In genomic region chr19:2327773-2328400, GRCh38 we compare ENCODE assay signal across 8 cellular contexts. TPM values are rescaled to one million over a fixed set of nuclear protein-coding genes. Genes with fewer than 3 reads are reported as not detected.
DNase-seq lines count a peak whose midpoint lies in the region; ATAC-seq and TF ChIP-seq lines count a peak whose summit lies in the region.

No MANE protein-coding gene starts in this region.

- in situ Hi-C loops in G401 (cut with HindIII; ENCODE audit: low sequenced_read_pairs) = loop anchor here (5.0 kb wide), 1 partner anchor 84 kb away; no protein-coding TSS in a partner anchor

- peak overlapping the region; percentile 96 for H3K4me3 ChIP-seq in iPS-11a (ENCODE audit: low read depth, low read length)
- peak overlapping the region; percentile 78 to 99 (median 87) for H3K4me3 ChIP-seq in skin epidermis

- DNase-seq in G401 (ENCODE audit: low spot score) (peak; percentile 56), SKM-1 (lab: John Stamatoyannopoulos, UW; ENCODE audit: unreplicated experiment) (peak; percentile 79), astrocyte of the hippocampus (ENCODE audit: low read depth, low spot score) (peak; percentile 89)

- TF ChIP-seq EP300 in Ishikawa (IDR thresholded peaks at IDR 0.05; ENCODE audit: borderline replicate concordance) = no peak

- no peak for TF ChIP-seq RAD21 in Ishikawa (IDR thresholded peaks at IDR 0.05; ENCODE audit: low read depth)

- H3K27ac ChIP-seq in skin epidermis = peak overlapping the region; percentile 4 to 96 (median 88)

- ATAC-seq in GM18909 (IDR thresholded peaks at IDR 0.05; ENCODE audit: poor library complexity, unreplicated experiment) (no peak), HG03108 (IDR thresholded peaks at IDR 0.05; ENCODE audit: unreplicated experiment) (no peak)

TF ChIP-seq in Ishikawa, 13 proteins besides CTCF, POLR2A, EP300 and RAD21:
- TF ChIP-seq YY1 (IDR thresholded peaks at IDR 0.05; ENCODE audit: low read depth) = peak; percentile 64
- TF ChIP-seq TCF12 (IDR thresholded peaks at IDR 0.05; ENCODE audit: low read depth) = no peak
- 0 out of 2 replicates have a peak, but pooled peaks have one; percentile 17 for TF ChIP-seq ZBTB7A (IDR thresholded peaks at IDR 0.05; ENCODE audit: low read depth)
- TF ChIP-seq TEAD4 (IDR thresholded peaks at IDR 0.05) = 0 out of 2 replicates have a peak, but pooled peaks have one; percentile 4
- TF ChIP-seq CREB1 (IDR thresholded peaks at IDR 0.05; ENCODE audit: low read depth) = no peak; the same call in 1 of the 2 replicates
TF ChIP-seq in Ishikawa: peak in this region for 3.

RNA-seq across cellular contexts. Expression of gene LSM7, which starts 0.5 kb away (rescaled TPM):
- 400 and 511 TPM in 2 replicates for total RNA-seq in G401 (2014; rRNA removed; shearing (Covaris generic))

RNA-seq across cellular contexts. Expression of gene SPPL2B, which starts 0.6 kb away (rescaled TPM):
- total RNA-seq in G401 (2014; rRNA removed; shearing (Covaris generic)) = 31.6 and 36.5 TPM in 2 replicates

RNA-seq across cellular contexts. Expression of gene LINGO3, which starts 19.9 kb away (rescaled TPM):
- total RNA-seq in G401 (2014; rRNA removed; shearing (Covaris generic)) = not detected in 2 replicates

RNA-seq across cellular contexts. Expression of gene TMPRSS9, which starts 32.2 kb away (rescaled TPM):
- total RNA-seq in G401 (2014; rRNA removed; shearing (Covaris generic)) = 0.17 TPM in 1 of 2 replicates, not detected in the other

RNA-seq across cellular contexts. Expression of gene PEAK3, which starts 45.9 kb away (rescaled TPM):
- total RNA-seq in G401 (2014; rRNA removed; shearing (Covaris generic)) = not detected in 2 replicates
